Comparison of ENCODE assay signal across 30 cellular contexts in genomic region chr18:78630356-78630755, GRCh38.
"Had no signal": no experiment of that assay in that cellular context is flagged by ENCODE, and none has a peak within 500 bp of the region (broad histone marks: within the 10 kb centered on the region; RNA-seq: fewer than 3 reads in every experiment).

No MANE protein-coding gene starts in this region.

- H3K27ac Mint-ChIP-seq: activated CD4-positive, alpha-beta memory T cell treated with anti-CD3 and anti-CD28 coated beads, Interleukin-2, amount 10 ng/mL, durations not matched to agents 7 days and 5 days; activated CD4-positive, alpha-beta T cell treated with anti-CD3 and anti-CD28 coated beads, Interleukin-2, amount 10 ng/mL, durations not matched to agents 7 days and 5 days; activated naive CD4-positive, alpha-beta T cell treated with anti-CD3 and anti-CD28 coated beads for 36 hours; activated naive CD4-positive, alpha-beta T cell treated with anti-CD3 and anti-CD28 coated beads, Interleukin-2, amount 50 U/mL, for 24 hours; activated naive CD8-positive, alpha-beta T cell treated with anti-CD3 and anti-CD28 coated beads for 36 hours; activated naive CD8-positive, alpha-beta T cell treated with anti-CD3 and anti-CD28 coated beads, Interleukin-2, amount 50 U/mL, for 24 hours; activated T-helper 17 cell treated with anti-CD3 and anti-CD28 coated beads, Interleukin-2, amount 50 U/mL, for 72 hours; dendritic cell treated with granulocyte-macrophage colony-stimulating factor and Interleukin-4, amounts not matched to agents 40 ng/mL and 50 ng/mL, for 4 days; endodermal cell; WTC11 had no signal

- H3K4me3 Mint-ChIP-seq: activated CD4-positive, alpha-beta memory T cell treated with anti-CD3 and anti-CD28 coated beads, Interleukin-2, amount 10 ng/mL, durations not matched to agents 7 days and 5 days; activated CD4-positive, alpha-beta T cell treated with anti-CD3 and anti-CD28 coated beads, Interleukin-2, amount 10 ng/mL, durations not matched to agents 7 days and 5 days; activated naive CD4-positive, alpha-beta T cell treated with anti-CD3 and anti-CD28 coated beads for 36 hours; activated naive CD4-positive, alpha-beta T cell treated with anti-CD3 and anti-CD28 coated beads, Interleukin-2, amount 50 U/mL, for 24 hours; activated naive CD8-positive, alpha-beta T cell treated with anti-CD3 and anti-CD28 coated beads for 36 hours; activated naive CD8-positive, alpha-beta T cell treated with anti-CD3 and anti-CD28 coated beads, Interleukin-2, amount 50 U/mL, for 24 hours; activated T-cell treated with anti-CD3 and anti-CD28 coated beads, Interleukin-2, amount 50 U/mL, for 4 hours; activated T-helper 17 cell treated with anti-CD3 and anti-CD28 coated beads, Interleukin-2, amount 50 U/mL, for 72 hours; dendritic cell treated with granulocyte-macrophage colony-stimulating factor and Interleukin-4, amounts not matched to agents 40 ng/mL and 50 ng/mL, for 4 days; endodermal cell; WTC11 had no signal

- H3K36me3 Mint-ChIP-seq: activated naive CD4-positive, alpha-beta T cell treated with anti-CD3 and anti-CD28 coated beads, Interleukin-2, amount 50 U/mL, for 24 hours; activated naive CD8-positive, alpha-beta T cell treated with anti-CD3 and anti-CD28 coated beads for 36 hours had no signal

- H3K36me3 ChIP-seq: adrenal gland, colonic mucosa had no signal

- H3K4me1 Mint-ChIP-seq: activated CD4-positive, alpha-beta T cell treated with anti-CD3 and anti-CD28 coated beads, Interleukin-2, amount 10 ng/mL, durations not matched to agents 7 days and 5 days; activated T-helper 17 cell treated with anti-CD3 and anti-CD28 coated beads, Interleukin-2, amount 50 U/mL, for 72 hours; endodermal cell; WTC11 had no signal

- H3K27me3 ChIP-seq: body of pancreas, colonic mucosa had no signal

- FAIRE-seq: frontal cortex had no signal

- H3K4me1 ChIP-seq: adrenal gland, body of pancreas, colonic mucosa had no signal

- H3K9me3 ChIP-seq: adrenal gland, body of pancreas, colonic mucosa had no signal

- H3K4me3 ChIP-seq: adrenal gland, body of pancreas, colonic mucosa, dorsolateral prefrontal cortex had no signal

- H3K27me3 Mint-ChIP-seq: activated CD4-positive, alpha-beta memory T cell treated with anti-CD3 and anti-CD28 coated beads, Interleukin-2, amount 10 ng/mL, durations not matched to agents 7 days and 5 days; activated CD4-positive, alpha-beta T cell treated with anti-CD3 and anti-CD28 coated beads, Interleukin-2, amount 10 ng/mL, durations not matched to agents 7 days and 5 days had no signal

- DNase-seq: activated CD4-positive, alpha-beta memory T cell treated with anti-CD3 and anti-CD28 coated beads, Interleukin-2, amount 10 ng/mL, durations not matched to agents 7 days and 5 days; activated CD4-positive, alpha-beta T cell treated with anti-CD3 and anti-CD28 coated beads for 1 hour; activated CD4-positive, alpha-beta T cell treated with anti-CD3 and anti-CD28 coated beads for 4 hours; activated CD4-positive, alpha-beta T cell treated with anti-CD3 and anti-CD28 coated beads, Interleukin-2, amount 10 ng/mL, durations not matched to agents 7 days and 5 days; activated CD4-positive, alpha-beta T cell treated with anti-CD3 and anti-CD28 coated beads, Interleukin-2, amount 50 U/mL, for 4 hours; activated CD8-positive, alpha-beta memory T cell treated with anti-CD3 and anti-CD28 coated beads, Interleukin-2, amount 50 U/mL, for 48 hours; activated effector memory CD4-positive, alpha-beta T cell treated with anti-CD3 and anti-CD28 coated beads, Interleukin-2, amount 50 U/mL, for 16 hours; activated naive CD4-positive, alpha-beta T cell treated with anti-CD3 and anti-CD28 coated beads for 36 hours; activated naive CD8-positive, alpha-beta T cell treated with anti-CD3 and anti-CD28 coated beads for 36 hours; activated naive CD8-positive, alpha-beta T cell treated with anti-CD3 and anti-CD28 coated beads, Interleukin-2, amount 50 U/mL, for 24 hours; activated T-cell treated with anti-CD3 and anti-CD28 coated beads for 4 hours; activated T-cell treated with anti-CD3 and anti-CD28 coated beads, Interleukin-2, amount 50 U/mL, for 4 hours; amygdala; aorta; body of pancreas; central memory CD4-positive, alpha-beta T cell; cerebellar nuclear complex; colonic mucosa; dorsolateral prefrontal cortex; effector memory CD4-positive, alpha-beta T cell; endodermal cell; foreskin fibroblast; T-helper 2 cell had no signal

- H3K27ac ChIP-seq: adrenal gland, body of pancreas, colonic mucosa, dorsolateral prefrontal cortex had no signal

- ATAC-seq: activated naive CD8-positive, alpha-beta T cell treated with anti-CD3 and anti-CD28 coated beads, Interleukin-2, amount 50 U/mL, for 24 hours; activated T-cell treated with anti-CD3 and anti-CD28 coated beads, Interleukin-2, amount 50 U/mL, for 4 hours; activated T-helper 17 cell treated with anti-CD3 and anti-CD28 coated beads, Interleukin-2, amount 50 U/mL, for 72 hours; body of pancreas; esophagus mucosa; WTC11 had no signal

- H3K9me3 Mint-ChIP-seq: activated naive CD4-positive, alpha-beta T cell treated with anti-CD3 and anti-CD28 coated beads, Interleukin-2, amount 50 U/mL, for 24 hours; activated naive CD8-positive, alpha-beta T cell treated with anti-CD3 and anti-CD28 coated beads for 36 hours; dendritic cell treated with granulocyte-macrophage colony-stimulating factor and Interleukin-4, amounts not matched to agents 40 ng/mL and 50 ng/mL, for 4 days had no signal
